Comparison of ENCODE assay signal across 10 cellular contexts in genomic region chr1:161099090-161099802, GRCh38. TPM values are rescaled to one million over a fixed set of nuclear protein-coding genes. Genes with fewer than 3 reads are reported as not detected.
DNase-seq lines count a peak whose midpoint lies in the region; ATAC-seq, FAIRE-seq and TF ChIP-seq lines count a peak whose summit lies in the region.
"Had no signal": no experiment of that assay in that cellular context is flagged by ENCODE, and none has a peak within 500 bp of the region (broad histone marks: within the 10 kb centered on the region; RNA-seq: fewer than 3 reads in every experiment).

No MANE protein-coding gene starts in this region.

- no peak overlapping the region for H3K9ac ChIP-seq in rectal smooth muscle tissue (ENCODE audit: low read length)

- H3K27me3 ChIP-seq in RWPE2 (ENCODE audit: insufficient read depth, poor library complexity, severe bottlenecking) (no peaks in the 10 kb centered on the region), rectal smooth muscle tissue (ENCODE audit: control insufficient read depth, insufficient read depth, low read length) (no peaks in the 10 kb centered on the region)
- H3K27me3 ChIP-seq: tibial nerve had no signal

- peak overlapping the region; percentile 53 for H3K4me3 ChIP-seq in RWPE2 (ENCODE audit: severe bottlenecking)
- peak overlapping the region; percentile 59 to 71 for H3K4me3 ChIP-seq in foreskin fibroblast (ENCODE audit: low read depth in 1 of 2, low read length in 2 of 2)
- H3K4me3 ChIP-seq in rectal smooth muscle tissue (ENCODE audit: low read length): peak overlapping the region; percentile 76

- H3K27ac ChIP-seq in RWPE2 (ENCODE audit: poor library complexity, severe bottlenecking): no peak overlapping the region
- peak overlapping the region; percentile 69 for H3K27ac ChIP-seq in rectal smooth muscle tissue (ENCODE audit: low read depth, low read length)

- FAIRE-seq in RCC 7860 (lab: Jason Lieb, UNC): no peak
- FAIRE-seq: colon had no signal

- TF ChIP-seq CTCF in RWPE2 (IDR thresholded peaks at IDR 0.05; ENCODE audit: poor library complexity, severe bottlenecking) (no peak), foreskin fibroblast (IDR thresholded peaks at IDR 0.05; ENCODE audit: low read depth, low read length) (no peak)

- peak; percentile 6; the same call in 2 of the 3 replicates for ATAC-seq in RWPE2 (ENCODE audit: low read depth)

- no peaks in the 10 kb centered on the region for H3K9me3 ChIP-seq in RWPE2 (ENCODE audit: severe bottlenecking)
- H3K9me3 ChIP-seq: tibial nerve had no signal

- in situ Hi-C loops in G401 (cut with HindIII; ENCODE audit: low sequenced_read_pairs): no loop called here

- H3K4me1 ChIP-seq in RWPE2 (ENCODE audit: insufficient read depth, poor library complexity, severe bottlenecking) (no peaks in the 10 kb centered on the region), rectal smooth muscle tissue (ENCODE audit: control insufficient read depth, insufficient read depth, low read length) (peaks cover 3% of the 10 kb centered on the region)

- peak; percentile 33 for DNase-seq in G401 (ENCODE audit: low spot score)
- DNase-seq in RWPE2 (ENCODE audit: low spot score): no peak
- DNase-seq in foreskin fibroblast: no peak
- no peak for DNase-seq in HUDEP-2 (lab: John Stamatoyannopoulos, UW; ENCODE audit: unreplicated experiment in 76 of 76)
- no peak for DNase-seq in Ammon's horn (ENCODE audit: low spot score)
- DNase-seq in DMS153 treated with DMSO at 0.1 percent for 48 hours (lab: John Stamatoyannopoulos, UW; ENCODE audit: unreplicated experiment): no peak
- DNase-seq in RCC 7860 (ENCODE audit: low spot score): no peak

- H3K36me3 ChIP-seq in RWPE2 (ENCODE audit: low read depth) (peaks cover 26% of the 10 kb centered on the region), rectal smooth muscle tissue (ENCODE audit: control insufficient read depth, insufficient read depth, low read length) (peaks cover 9% of the 10 kb centered on the region)

RNA-seq across cellular contexts. Expression of gene KLHDC9, which starts 1.1 kb away (rescaled TPM):
- 6.3 and 7.1 TPM in 2 replicates for total RNA-seq in G401 (2014; rRNA removed; shearing (Covaris generic))

RNA-seq across cellular contexts. Expression of gene NECTIN4, which starts 9.9 kb away (rescaled TPM):
- total RNA-seq in G401 (2014; rRNA removed; shearing (Covaris generic)): 0.80 and 2.4 TPM in 2 replicates
- total RNA-seq: tibial nerve had no signal

RNA-seq across cellular contexts. Expression of gene PFDN2, which starts 18.6 kb away (rescaled TPM):
- 17.5 and 20.8 TPM in 2 replicates for total RNA-seq in G401 (2014; rRNA removed; shearing (Covaris generic))

RNA-seq across cellular contexts. Expression of gene NIT1, which starts 18.7 kb away (rescaled TPM):
- total RNA-seq in G401 (2014; rRNA removed; shearing (Covaris generic)): 19.4 and 22.3 TPM in 2 replicates

RNA-seq across cellular contexts. Expression of gene ARHGAP30, which starts 29.6 kb away (rescaled TPM):
- 0.10 TPM in 1 of 2 replicates, not detected in the other for total RNA-seq in G401 (2014; rRNA removed; shearing (Covaris generic))
